Comparison of ENCODE assay signal across 11 cellular contexts in the genomic region with DNA sequence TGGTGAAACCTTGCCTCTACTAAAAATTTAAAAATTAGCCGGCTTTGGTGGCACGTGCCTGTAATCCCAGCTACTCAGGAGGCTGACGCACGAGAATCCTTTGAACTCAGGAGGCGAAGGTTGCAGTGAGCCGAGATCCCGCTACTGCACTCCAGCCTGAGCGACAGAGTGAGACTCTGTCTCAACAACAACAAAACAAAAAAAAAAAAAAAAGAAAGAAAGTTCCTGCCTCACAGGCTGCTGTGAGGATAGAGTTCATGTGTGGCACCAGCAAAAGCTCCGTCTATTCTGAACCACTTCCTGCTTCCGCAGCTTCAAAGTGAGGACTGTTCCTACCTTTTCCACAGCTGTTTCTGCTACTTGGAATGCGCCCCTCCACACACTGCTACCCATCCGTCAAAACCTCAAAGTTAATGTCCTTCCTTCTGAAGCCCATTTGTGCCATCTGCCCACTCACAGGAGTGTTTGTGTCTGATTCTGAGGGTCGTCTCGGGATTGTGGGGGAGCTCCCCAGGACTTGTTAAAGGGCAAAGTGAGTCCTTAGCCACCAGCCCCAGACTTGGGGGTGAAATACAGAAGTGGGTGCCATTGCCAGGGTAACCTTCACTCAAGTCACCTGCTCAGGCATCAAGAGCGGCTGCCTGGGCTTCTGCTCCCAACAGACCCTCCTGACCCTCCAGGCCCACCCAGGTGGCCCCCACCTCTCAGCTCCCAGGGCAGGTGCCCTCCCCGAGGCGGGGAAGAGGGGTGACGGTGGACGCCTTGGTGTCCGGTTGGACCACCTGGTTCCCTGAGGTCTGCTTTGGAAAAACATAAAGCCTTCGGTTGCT. TPM values are rescaled to one million over a fixed set of nuclear protein-coding genes. Genes with fewer than 3 reads are reported as not detected.
DNase-seq lines count a peak whose midpoint lies in the region; ATAC-seq and TF ChIP-seq lines count a peak whose summit lies in the region.
"Had no signal": no experiment of that assay in that cellular context is flagged by ENCODE, and none has a peak within 500 bp of the region (broad histone marks: within the 10 kb centered on the region; RNA-seq: fewer than 3 reads in every experiment).

No MANE protein-coding gene starts in this region.

- TF ChIP-seq CTCF in A673 (conservative IDR thresholded peaks at IDR 0.05; ENCODE audit: low read depth, low read length) (no peak), Loucy (conservative IDR thresholded peaks at IDR 0.05; ENCODE audit: low read length) (no peak), right lobe of liver (IDR thresholded peaks at IDR 0.05) (no peak)

- peaks cover 10% of the 10 kb centered on the region for H4K20me1 ChIP-seq in Loucy (ENCODE audit: insufficient read depth, low read length, poor library complexity, severe bottlenecking)

- no peaks in the 10 kb centered on the region for H3K27me3 ChIP-seq in A673 (replicated peaks; ENCODE audit: insufficient read depth, low read depth, low read length, poor library complexity)
- H3K27me3 ChIP-seq in Loucy (ENCODE audit: insufficient read depth, low read length, poor library complexity, severe bottlenecking): no peaks in the 10 kb centered on the region
- no peaks in the 10 kb centered on the region for H3K27me3 ChIP-seq in right lobe of liver

- no peak for TF ChIP-seq POLR2A in right lobe of liver (IDR thresholded peaks at IDR 0.05)

- ATAC-seq in right lobe of liver: no peak
- ATAC-seq in HG03460 (IDR thresholded peaks at IDR 0.05; ENCODE audit: unreplicated experiment): no peak
- ATAC-seq: left colon had no signal

- DNase-seq in A673 (ENCODE audit: low spot score) (no peak), right lobe of liver (no peak), nucleus accumbens (lab: John Stamatoyannopoulos, UW) (no peak), ecto neural progenitor cell (ENCODE audit: low spot score) (no peak), cortex of kidney (lab: John Stamatoyannopoulos, UW) (no peak)
- DNase-seq in activated effector memory CD4-positive, alpha-beta T cell treated with Interleukin-2 at 50 U/mL for 16 hours: peak; percentile 40
- DNase-seq: DMS153, left colon, SHP77 had no signal

- CTCF ChIA-PET in A673 (lab: Charles Lee): no interaction called here

- H3K79me2 ChIP-seq in Loucy (ENCODE audit: insufficient read depth, low read length): peaks cover 32% of the 10 kb centered on the region; the same call in 1 of the 2 replicates

- peak overlapping the region; percentile 71 for H3K9ac ChIP-seq in Loucy (ENCODE audit: low read depth, low read length, poor library complexity, severe bottlenecking)

- intact Hi-C loops in A673 (cut with micrococcal nuclease; ENCODE audit: unreplicated experiment) (no loop called here), right lobe of liver (cut with DNase I) (no loop called here)

- H3F3A ChIP-seq in Loucy (ENCODE audit: low read depth): no peaks in the 10 kb centered on the region

- H3K36me3 ChIP-seq in A673 (ENCODE audit: insufficient read depth, low read length, poor library complexity, severe bottlenecking): no peaks in the 10 kb centered on the region
- no peaks in the 10 kb centered on the region for H3K36me3 ChIP-seq in Loucy (ENCODE audit: insufficient read depth, low read length)
- H3K36me3 ChIP-seq in right lobe of liver: no peaks in the 10 kb centered on the region

- peaks cover 16% of the 10 kb centered on the region for H3K4me1 ChIP-seq in A673 (ENCODE audit: insufficient read depth, low read length, poor library complexity, severe bottlenecking)
- peaks cover 29% of the 10 kb centered on the region for H3K4me1 ChIP-seq in Loucy (ENCODE audit: insufficient read depth, low read length, poor library complexity, severe bottlenecking)
- H3K4me1 ChIP-seq in right lobe of liver: peaks cover 0 to 29% (median 8%) of the 10 kb centered on the region in 4 donors

- no peak overlapping the region for H3K27ac ChIP-seq in A673 (ENCODE audit: low read depth, low read length, poor library complexity, severe bottlenecking)
- H3K27ac ChIP-seq in right lobe of liver: peak overlapping the region; percentile 29 to 67 (median 43)

- POLR2A ChIA-PET in A673 (lab: Charles Lee; ENCODE audit: low non-redundant PET): interaction anchor here (0.7 kb wide), 1 partner anchor 22 kb away, joined by 10 read pairs; no protein-coding TSS in a partner anchor

- H3K9me3 ChIP-seq in A673 (ENCODE audit: low read depth, low read length, poor library complexity, severe bottlenecking): no peaks in the 10 kb centered on the region
- H3K9me3 ChIP-seq in Loucy (ENCODE audit: insufficient read depth, low read depth, low read length): no peaks in the 10 kb centered on the region
- no peaks in the 10 kb centered on the region for H3K9me3 ChIP-seq in right lobe of liver

- H3K4me3 ChIP-seq in A673 (ENCODE audit: low read depth, low read length, poor library complexity, severe bottlenecking): no peak overlapping the region
- H3K4me3 ChIP-seq in Loucy (ENCODE audit: low read length, poor library complexity, severe bottlenecking): peak overlapping the region; percentile 83
- H3K4me3 ChIP-seq in right lobe of liver: no peak overlapping the region

- BruUV-seq in A673 (replicated peaks; lab: Mats Ljungman, UMichigan): TSS peak; percentile 70

- no peaks in the 10 kb centered on the region for H3K9me2 ChIP-seq in Loucy (replicated peaks; ENCODE audit: low read depth, low read length)

- H2AFZ ChIP-seq in Loucy (ENCODE audit: low read length): peak overlapping the region; percentile 49

- WGBS in right lobe of liver (ENCODE audit: insufficient coverage, low coverage, low lambda C conversion rate, missing lambda C conversion rate): 22% methylated on average over 13 of the region's 21 CpGs

- H3K4me2 ChIP-seq in Loucy (ENCODE audit: low read depth, low read length, poor library complexity, severe bottlenecking): peak overlapping the region; percentile 80

RNA-seq across cellular contexts. Expression of a gene that starts 2.9 kb away (rescaled TPM):
- 44.7 and 48.2 TPM in 2 replicates for total RNA-seq in A673 (2021)
- 100 to 1,000 TPM in 1 of 6 experiments, 10 to 100 TPM in 5; 23.8 to 114 (median 31.5) TPM for total RNA-seq in right lobe of liver

RNA-seq across cellular contexts. Expression of a gene that starts 15.5 kb away (rescaled TPM):
- total RNA-seq in A673 (2021) (4.2 and 7.7 TPM in 2 replicates), right lobe of liver (1 to 10 TPM in 3 of 6 experiments, not detected in 3; 1.1 to 1.6 (median 1.3) TPM)

RNA-seq across cellular contexts. Expression of a gene that starts 18.3 kb away (rescaled TPM):
- total RNA-seq in A673 (2021): 53.9 and 71.5 TPM in 2 replicates
- total RNA-seq in right lobe of liver: 10 to 100 TPM; 30.7 to 58.6 (median 33.3) TPM

RNA-seq across cellular contexts. Expression of a gene that starts 30.8 kb away (rescaled TPM):
- total RNA-seq in A673 (2021) (0.34 and 1.2 TPM in 2 replicates), right lobe of liver (1 to 10 TPM in 2 of 6 experiments, under 1 TPM in 4; 0.51 to 1.6 (median 0.80) TPM)

RNA-seq across cellular contexts. Expression of a gene that starts 48.4 kb away (rescaled TPM):
- total RNA-seq in A673 (2021) (87.4 and 87.5 TPM in 2 replicates), right lobe of liver (10 to 100 TPM; 18.7 to 34.1 (median 23.8) TPM)
